ENCODE assay signal across 1 cellular context in the genomic region with DNA sequence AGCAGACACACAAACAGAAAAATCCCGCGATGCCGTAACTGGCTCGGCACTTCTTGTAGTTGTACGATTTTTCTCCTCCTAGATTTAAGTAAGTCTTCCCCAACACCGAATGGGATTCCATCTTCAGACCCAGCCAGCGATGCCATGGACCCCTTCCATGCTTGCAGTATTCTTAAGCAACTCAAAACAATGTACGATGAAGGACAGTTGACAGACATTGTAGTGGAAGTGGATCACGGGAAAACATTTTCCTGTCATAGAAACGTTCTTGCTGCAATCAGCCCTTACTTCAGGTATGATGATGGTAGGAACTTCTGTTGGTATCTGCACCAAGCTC.
TF ChIP-seq lines count a peak whose summit lies in the region.

No MANE protein-coding gene starts in this region.

TF ChIP-seq in GM12878, 131 proteins besides CTCF, POLR2A, EP300 and RAD21:
- TF ChIP-seq IKZF2 (IDR thresholded peaks at IDR 0.05) (no peak), SIX5 (IDR thresholded peaks at IDR 0.05; ENCODE audit: low read depth, low read length, severe bottlenecking) (no peak), HDAC2 (IDR thresholded peaks at IDR 0.05) (no peak), NFYA (IDR thresholded peaks at IDR 0.05; ENCODE audit: borderline replicate concordance, low read depth, low read length) (no peak), MEF2A (IDR thresholded peaks at IDR 0.05; ENCODE audit: insufficient read depth, low read depth, low read length) (no peak), FOXM1 (IDR thresholded peaks at IDR 0.05; ENCODE audit: low read depth, low read length) (no peak), EED (IDR thresholded peaks at IDR 0.05; ENCODE audit: low read depth) (0 out of 2 replicates have a peak, but pooled peaks have one; percentile 3), POU2F2 (IDR thresholded peaks at IDR 0.05; ENCODE audit: borderline replicate concordance, low read depth, low read length) (no peak), TCF7 (IDR thresholded peaks at IDR 0.05; ENCODE audit: borderline replicate concordance) (no peak), SPI1 (IDR thresholded peaks at IDR 0.05; ENCODE audit: borderline replicate concordance, insufficient read depth, low read depth, low read length) (no peak), RCOR1 (conservative IDR thresholded peaks at IDR 0.05; ENCODE audit: low read depth, low read length) (no peak), SMC3 (IDR thresholded peaks at IDR 0.05; ENCODE audit: borderline replicate concordance, low read length) (no peak), LARP7 (IDR thresholded peaks at IDR 0.05) (0 out of 2 replicates have a peak, but pooled peaks have one; percentile 14), PML (IDR thresholded peaks at IDR 0.05; ENCODE audit: low read length) (no peak), FOS (IDR thresholded peaks at IDR 0.05; ENCODE audit: borderline replicate concordance, extremely low read depth, insufficient read length) (no peak)
- TF ChIP-seq, protein P1, sequence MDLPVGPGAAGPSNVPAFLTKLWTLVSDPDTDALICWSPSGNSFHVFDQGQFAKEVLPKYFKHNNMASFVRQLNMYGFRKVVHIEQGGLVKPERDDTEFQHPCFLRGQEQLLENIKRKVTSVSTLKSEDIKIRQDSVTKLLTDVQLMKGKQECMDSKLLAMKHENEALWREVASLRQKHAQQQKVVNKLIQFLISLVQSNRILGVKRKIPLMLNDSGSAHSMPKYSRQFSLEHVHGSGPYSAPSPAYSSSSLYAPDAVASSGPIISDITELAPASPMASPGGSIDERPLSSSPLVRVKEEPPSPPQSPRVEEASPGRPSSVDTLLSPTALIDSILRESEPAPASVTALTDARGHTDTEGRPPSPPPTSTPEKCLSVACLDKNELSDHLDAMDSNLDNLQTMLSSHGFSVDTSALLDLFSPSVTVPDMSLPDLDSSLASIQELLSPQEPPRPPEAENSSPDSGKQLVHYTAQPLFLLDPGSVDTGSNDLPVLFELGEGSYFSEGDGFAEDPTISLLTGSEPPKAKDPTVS (IDR thresholded peaks at IDR 0.05; ENCODE audit: low read depth, low read length), result no peak
TF ChIP-seq in GM12878: peak in this region for 2.
